Comparison of ENCODE assay signal across 28 cellular contexts in the genomic region with DNA sequence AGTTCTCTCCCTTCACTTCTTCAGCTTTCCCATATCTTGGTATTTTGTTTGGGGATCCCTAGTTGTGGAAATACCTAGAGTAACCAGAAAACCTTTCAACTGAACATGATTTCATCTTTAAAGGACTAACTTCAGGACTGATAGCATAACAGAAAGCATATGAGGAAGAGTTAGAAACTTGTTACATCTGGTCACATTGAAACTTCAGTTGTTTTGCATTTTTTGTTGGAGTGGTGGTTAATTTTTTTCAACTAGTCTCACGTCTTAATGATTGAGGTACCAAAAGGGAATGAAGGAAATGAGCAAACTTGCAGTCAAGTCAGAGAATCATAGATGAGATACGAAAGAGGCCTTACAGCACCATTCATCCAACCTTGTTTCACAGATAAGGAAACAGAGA.
"Had no signal": no experiment of that assay in that cellular context is flagged by ENCODE, and none has a peak within 500 bp of the region (broad histone marks: within the 10 kb centered on the region; RNA-seq: fewer than 3 reads in every experiment).

No MANE protein-coding gene starts in this region.

- FAIRE-seq: keratinocyte, pancreas had no signal

- H3K9me3 Mint-ChIP-seq: naive thymus-derived CD8-positive, alpha-beta T cell; nephron; neural crest cell; stimulated activated naive B cell treated with anti-CD40 and anti-IgM and Interleukin-4, amounts not matched to agents 10 μg/mL and 1 μg/mL and 100 μg/mL, for 72 hours had no signal

- H3K27ac ChIP-seq: lower lobe of right lung, pancreas, right atrium auricular region, skin epidermis, stomach, testis, thyroid gland, transverse colon, upper lobe of left lung had no signal

- H3K36me3 ChIP-seq: lower lobe of right lung, pancreas, thyroid gland, transverse colon, upper lobe of left lung had no signal

- H3K27ac Mint-ChIP-seq: naive thymus-derived CD8-positive, alpha-beta T cell; nephron; stimulated activated naive B cell treated with anti-CD40 and anti-IgM and Interleukin-4, amounts not matched to agents 10 μg/mL and 1 μg/mL and 100 μg/mL, for 72 hours had no signal

- H3K27me3 ChIP-seq: pancreas, right atrium auricular region, stomach, testis, thyroid gland, transverse colon, upper lobe of left lung had no signal

- ATAC-seq: left cardiac atrium; left ventricle myocardium superior; lower lobe of right lung; naive thymus-derived CD8-positive, alpha-beta T cell; sciatic nerve; stimulated activated naive B cell treated with anti-CD40 and anti-IgM and Interleukin-4, amounts not matched to agents 10 μg/mL and 1 μg/mL and 100 μg/mL, for 72 hours; stimulated activated naive CD8-positive, alpha-beta T cell treated with anti-CD3 and anti-CD28 coated beads, Interleukin-15, Interleukin-2, amounts not matched to agents 100 U/mL and 50 U/mL, for 24 hours had no signal

- H3K4me3 ChIP-seq: lower lobe of right lung, pancreas, right atrium auricular region, skin epidermis, stomach, testis, thyroid gland, transverse colon, upper lobe of left lung had no signal

- DNase-seq: hippocampal formation; kidney glomerular epithelial cell; left cardiac atrium; left ventricle myocardium superior; lower lobe of right lung; mammary epithelial cell; mesenchymal stem cell; naive thymus-derived CD8-positive, alpha-beta T cell; nucleus accumbens; pancreas; posterior cingulate gyrus; stimulated activated CD4-positive, alpha-beta T cell treated with anti-CD3 and anti-CD28 coated beads, Interleukin-12 subunit alpha, Interleukin-12 subunit beta, amount 100 ng/mL, for 4 hours; stimulated activated CD4-positive, alpha-beta T cell treated with anti-CD3 and anti-CD28 coated beads, Interleukin-15, amount 100 ng/mL, for 24 hours; stimulated activated CD4-positive, alpha-beta T cell treated with anti-CD3 and anti-CD28 coated beads, Interleukin-2, amount 100 ng/mL, for 24 hours; stimulated activated CD4-positive, alpha-beta T cell treated with anti-CD3 and anti-CD28 coated beads, Interleukin-4, amount 100 ng/mL, for 1 hour; stimulated activated naive B cell treated with anti-CD40 and anti-IgM and Interleukin-4, amounts not matched to agents 10 μg/mL and 1 μg/mL and 100 μg/mL, for 72 hours; stimulated activated naive CD8-positive, alpha-beta T cell treated with anti-CD3 and anti-CD28 coated beads, Interleukin-15, Interleukin-2, amounts not matched to agents 100 U/mL and 50 U/mL, for 24 hours; stomach; testis; thyroid gland; transverse colon; upper lobe of left lung had no signal

- H3K9me3 ChIP-seq: lower lobe of right lung, pancreas, right atrium auricular region, stomach, testis, thyroid gland, transverse colon, upper lobe of left lung had no signal

- H3K27me3 Mint-ChIP-seq: naive thymus-derived CD8-positive, alpha-beta T cell; stimulated activated naive B cell treated with anti-CD40 and anti-IgM and Interleukin-4, amounts not matched to agents 10 μg/mL and 1 μg/mL and 100 μg/mL, for 72 hours had no signal

- H3K4me1 Mint-ChIP-seq: nephron; neural crest cell; stimulated activated naive B cell treated with anti-CD40 and anti-IgM and Interleukin-4, amounts not matched to agents 10 μg/mL and 1 μg/mL and 100 μg/mL, for 72 hours had no signal

- H3K4me3 Mint-ChIP-seq: naive thymus-derived CD8-positive, alpha-beta T cell; nephron; neural crest cell; stimulated activated naive B cell treated with anti-CD40 and anti-IgM and Interleukin-4, amounts not matched to agents 10 μg/mL and 1 μg/mL and 100 μg/mL, for 72 hours had no signal

- H3K4me1 ChIP-seq: pancreas, right atrium auricular region, testis had no signal
